25 cellular contexts compared by ENCODE assay signal in genomic region chr19:5494780-5495179, GRCh38. TPM values are rescaled to one million over a fixed set of nuclear protein-coding genes. Genes with fewer than 3 reads are reported as not detected.
"Had no signal": no experiment of that assay in that cellular context is flagged by ENCODE, and none has a peak within 500 bp of the region (broad histone marks: within the 10 kb centered on the region; RNA-seq: fewer than 3 reads in every experiment).

No MANE protein-coding gene starts in this region.

- ATAC-seq: Panc1, PC-3, SK-N-SH treated with all-trans-retinoic acid at 6 μM for 48 hours had no signal

- H3K27ac ChIP-seq: RWPE1 had no signal

- DNase-seq: KBM-7, MV-4-11, NCI-H1048, NCI-H1105, NCI-H1417, NCI-H1436 treated with DMSO at 0.1 percent for 48 hours, NCI-H1694, NCI-H187 treated with DMSO at 0.1 percent for 48 hours, NCI-H2029 treated with DMSO at 0.1 percent for 48 hours, NCI-H2171 treated with DMSO at 0.1 percent for 48 hours, NCI-H345, NCI-H446 treated with DMSO at 0.1 percent for 48 hours, NCI-H524, NCI-H526 treated with DMSO at 0.1 percent for 48 hours, NCI-H748 treated with DMSO at 0.1 percent for 48 hours, PC-3, SHP77 had no signal

RNA-seq across cellular contexts. Expression of gene ZNRF4, which starts 39.6 kb away (rescaled TPM):
- total RNA-seq: HT-29, LHCN-M2, MCF 10A, OCI-LY7, PC-3, SK-MEL-5 had no signal
